In genomic region chr17:6054372-6054771, GRCh38 we compare ENCODE assay signal across 1 cellular context.
TF ChIP-seq lines count a peak whose summit lies in the region.

No MANE protein-coding gene starts in this region.

TF ChIP-seq in GM23338, 12 proteins besides CTCF, POLR2A, EP300 and RAD21 (continued from another document):
- TF ChIP-seq REST (IDR thresholded peaks at IDR 0.05; ENCODE audit: unreplicated experiment) (no peak), ZNF462 (CRISPR knock-in tag; IDR thresholded peaks at IDR 0.05) (no peak), ZNF331 (CRISPR knock-in tag; IDR thresholded peaks at IDR 0.05; ENCODE audit: low read depth) (no peak), JUNB (IDR thresholded peaks at IDR 0.05; ENCODE audit: unreplicated experiment) (no peak), EZH2phosphoT487 (IDR thresholded peaks at IDR 0.05; ENCODE audit: unreplicated experiment) (no peak), ZNF114 (CRISPR knock-in tag; IDR thresholded peaks at IDR 0.05) (no peak), STAT1 (IDR thresholded peaks at IDR 0.05; ENCODE audit: unreplicated experiment) (no peak), POLR2AphosphoS5 (IDR thresholded peaks at IDR 0.05; ENCODE audit: low read depth) (no peak)
